Comparison of ENCODE assay signal across 8 cellular contexts in the genomic region with DNA sequence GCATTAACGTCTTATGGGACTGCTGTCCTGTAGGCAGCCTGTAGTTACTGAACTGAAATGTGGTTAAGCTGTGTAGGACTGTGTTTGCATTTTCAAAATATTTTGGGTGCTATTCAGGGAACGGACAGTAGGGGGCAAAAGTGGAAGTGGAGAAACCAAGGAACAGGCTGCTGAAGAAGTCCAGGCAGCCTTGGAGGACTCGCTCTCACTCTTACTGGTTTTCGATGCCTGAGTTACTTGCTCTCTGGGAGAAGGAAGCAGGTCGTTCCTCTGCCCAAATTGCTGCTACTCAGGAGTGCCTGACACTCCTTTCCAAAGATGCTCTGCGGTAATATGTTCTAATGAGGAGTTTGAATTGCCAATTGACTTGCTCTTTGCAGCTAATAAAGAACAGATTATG.
DNase-seq lines count a peak whose midpoint lies in the region; ATAC-seq and TF ChIP-seq lines count a peak whose summit lies in the region.

No MANE protein-coding gene starts in this region.

- H2AFZ ChIP-seq in Loucy (ENCODE audit: low read length): no peak overlapping the region

- no peaks in the 10 kb centered on the region for H3K27me3 ChIP-seq in Loucy (ENCODE audit: insufficient read depth, low read length, poor library complexity, severe bottlenecking)
- H3K27me3 ChIP-seq in adrenal gland: no peaks in the 10 kb centered on the region
- no peaks in the 10 kb centered on the region for H3K27me3 ChIP-seq in uterus

- no peaks in the 10 kb centered on the region for H3K4me1 ChIP-seq in Loucy (ENCODE audit: insufficient read depth, low read length, poor library complexity, severe bottlenecking)
- no peaks in the 10 kb centered on the region for H3K4me1 ChIP-seq in adrenal gland (replicated peaks in 1 of 2)
- no peaks in the 10 kb centered on the region for H3K4me1 ChIP-seq in uterus

- peak; percentile 36 for DNase-seq in GM03348 (ENCODE audit: low spot score)
- peak in 6 of 7 donors; percentile 10 to 52 (median 27) for DNase-seq in adrenal gland
- peak; percentile 74 for DNase-seq in left kidney (ENCODE audit: low read depth, low spot score)
- DNase-seq in uterus: no peak
- no peak for DNase-seq in activated CD4-positive, alpha-beta T cell treated with anti-CD3 and anti-CD28 coated beads for 4 hours
- DNase-seq in T1000 (lab: John Stamatoyannopoulos, UW): no peak

- TF ChIP-seq POLR2A in adrenal gland (IDR thresholded peaks at IDR 0.05) (no peak), uterus (IDR thresholded peaks at IDR 0.05) (no peak)

- no peaks in the 10 kb centered on the region for H3K36me3 ChIP-seq in Loucy (ENCODE audit: insufficient read depth, low read length)
- no peaks in the 10 kb centered on the region for H3K36me3 ChIP-seq in adrenal gland (replicated peaks in 1 of 2)
- H3K36me3 ChIP-seq in uterus: no peaks in the 10 kb centered on the region

- H4K20me1 ChIP-seq in Loucy (ENCODE audit: insufficient read depth, low read length, poor library complexity, severe bottlenecking): no peaks in the 10 kb centered on the region

- no peaks in the 10 kb centered on the region for H3F3A ChIP-seq in Loucy (ENCODE audit: low read depth)

- intact Hi-C loops in adrenal gland (cut with DNase I) (no loop called here), uterus (cut with DNase I; ENCODE audit: low total_unique reads) (no loop called here)

- no peak overlapping the region for H3K9ac ChIP-seq in Loucy (ENCODE audit: low read depth, low read length, poor library complexity, severe bottlenecking)

- WGBS in adrenal gland, 4 donors: 5 to 13% (median 11%) methylated on average over 6 of the region's 6 CpGs

- H3K27ac ChIP-seq in adrenal gland: no peak overlapping the region
- H3K27ac ChIP-seq in uterus: no peak overlapping the region

- TF ChIP-seq CTCF in Loucy (conservative IDR thresholded peaks at IDR 0.05; ENCODE audit: low read length) (peak; percentile 40), adrenal gland (IDR thresholded peaks at IDR 0.05) (peak; percentile 42 to 62 (median 52)), uterus (IDR thresholded peaks at IDR 0.05) (peak in 1 of 4 experiments; percentile 14)

- no peaks in the 10 kb centered on the region for H3K9me3 ChIP-seq in Loucy (ENCODE audit: insufficient read depth, low read depth, low read length)
- H3K9me3 ChIP-seq in adrenal gland (replicated peaks in 1 of 3): no peaks in the 10 kb centered on the region
- H3K9me3 ChIP-seq in uterus: no peaks in the 10 kb centered on the region

- H3K4me3 ChIP-seq in Loucy (ENCODE audit: low read length, poor library complexity, severe bottlenecking) (no peak overlapping the region), adrenal gland (no peak overlapping the region), uterus (no peak overlapping the region)

- H3K79me2 ChIP-seq in Loucy (ENCODE audit: insufficient read depth, low read length): no peaks in the 10 kb centered on the region

- no peak for ATAC-seq in HG02970 (IDR thresholded peaks at IDR 0.05; ENCODE audit: low FRiP score, unreplicated experiment)

- H3K9me2 ChIP-seq in Loucy (replicated peaks; ENCODE audit: low read depth, low read length): no peaks in the 10 kb centered on the region

- H3K4me2 ChIP-seq in Loucy (ENCODE audit: low read depth, low read length, poor library complexity, severe bottlenecking): no peak overlapping the region

Comparison
In these comparisons a context has a peak if more than half of its experiments do, and no peak if none do; other contexts are left out.
1. DNase-seq: peak in GM03348 (single experiment), adrenal gland (6 of 7) and left kidney (single experiment); none in uterus (0 of 2), activated CD4-positive, alpha-beta T cell treated with anti-CD3 and anti-CD28 coated beads for 4 hours (0 of 2) and T1000 (single experiment).